17 cellular contexts compared by ENCODE assay signal in genomic region chr9:79477241-79477830, GRCh38.
"Had no signal": no experiment of that assay in that cellular context is flagged by ENCODE, and none has a peak within 500 bp of the region (broad histone marks: within the 10 kb centered on the region; RNA-seq: fewer than 3 reads in every experiment).

No MANE protein-coding gene starts in this region.

- H3K27ac ChIP-seq: lower lobe of right lung, parathyroid adenoma, tibial artery had no signal

- H3K27me3 Mint-ChIP-seq: activated CD4-positive, alpha-beta T cell treated with anti-CD3 and anti-CD28 coated beads for 36 hours; activated naive CD8-positive, alpha-beta T cell; central memory CD8-positive, alpha-beta T cell had no signal

- FAIRE-seq: endometrium, islet of Langerhans, TTC549 had no signal

- H3K9ac ChIP-seq: parathyroid adenoma had no signal

- H3K27me3 ChIP-seq: tibial artery had no signal

- H3K36me3 Mint-ChIP-seq: activated naive CD8-positive, alpha-beta T cell; natural killer cell; stimulated activated effector memory CD8-positive, alpha-beta T cell treated with anti-CD3 and anti-CD28 coated beads, Interleukin-12 subunit alpha, Interleukin-12 subunit beta, amount 100 ng/mL, for 72 hours had no signal

- H3K4me3 ChIP-seq: lower lobe of right lung, tibial artery had no signal

- H3K79me2 ChIP-seq: parathyroid adenoma had no signal

- H3K4me1 ChIP-seq: lower lobe of right lung, parathyroid adenoma had no signal

- H3K36me3 ChIP-seq: lower lobe of right lung, tibial artery had no signal

- H2AFZ ChIP-seq: parathyroid adenoma had no signal

- H3K9me3 ChIP-seq: lower lobe of right lung, tibial artery had no signal

- H3K4me3 Mint-ChIP-seq: activated CD4-positive, alpha-beta T cell treated with anti-CD3 and anti-CD28 coated beads for 36 hours; activated naive CD8-positive, alpha-beta T cell; activated T-helper 1 cell treated with anti-CD3 and anti-CD28 coated beads, Interleukin-12 subunit alpha, Interleukin-12 subunit beta, Interleukin-2, Interleukin-4 antibody, amounts not matched to agents 30 ng/mL and 10 ng/mL and 1 ng/mL, durations not matched to agents 14 hours and 24 hours and 36 hours; central memory CD8-positive, alpha-beta T cell; natural killer cell; stimulated activated effector memory CD8-positive, alpha-beta T cell treated with anti-CD3 and anti-CD28 coated beads, Interleukin-12 subunit alpha, Interleukin-12 subunit beta, amount 100 ng/mL, for 72 hours; T-helper 2 cell treated with Interferon-gamma antibody and Interleukin-4, amounts not matched to agents 5 μg/mL and 100 μg/mL, for 36 hours had no signal

- DNase-seq: activated CD4-positive, alpha-beta T cell treated with anti-CD3 and anti-CD28 coated beads for 36 hours; activated CD4-positive, alpha-beta T cell treated with anti-CD3 and anti-CD28 coated beads, Interleukin-2, amount 50 U/mL, for 48 hours; cortex of kidney; lower lobe of right lung; natural killer cell; stimulated activated CD4-positive, alpha-beta T cell treated with anti-CD3 and anti-CD28 coated beads, Interleukin-4, amount 100 ng/mL, for 24 hours; tibial artery had no signal

- H3K27ac Mint-ChIP-seq: natural killer cell; T-helper 2 cell treated with Interferon-gamma antibody and Interleukin-4, amounts not matched to agents 5 μg/mL and 100 μg/mL, for 36 hours had no signal

- ATAC-seq: lower lobe of right lung, natural killer cell, sciatic nerve had no signal

- H3K9me3 Mint-ChIP-seq: activated T-helper 1 cell treated with anti-CD3 and anti-CD28 coated beads, Interleukin-12 subunit alpha, Interleukin-12 subunit beta, Interleukin-2, Interleukin-4 antibody, amounts not matched to agents 30 ng/mL and 10 ng/mL and 1 ng/mL, durations not matched to agents 14 hours and 24 hours and 36 hours; central memory CD8-positive, alpha-beta T cell; natural killer cell; stimulated activated effector memory CD8-positive, alpha-beta T cell treated with anti-CD3 and anti-CD28 coated beads, Interleukin-12 subunit alpha, Interleukin-12 subunit beta, amount 100 ng/mL, for 72 hours; T-helper 2 cell treated with Interferon-gamma antibody and Interleukin-4, amounts not matched to agents 5 μg/mL and 100 μg/mL, for 36 hours had no signal
